12 cellular contexts compared by ENCODE assay signal in genomic region chrX:13661735-13662536, GRCh38. TPM values are rescaled to one million over a fixed set of nuclear protein-coding genes. Genes with fewer than 3 reads are reported as not detected.
DNase-seq lines count a peak whose midpoint lies in the region; ATAC-seq, FAIRE-seq and TF ChIP-seq lines count a peak whose summit lies in the region.
"Had no signal": no experiment of that assay in that cellular context is flagged by ENCODE, and none has a peak within 500 bp of the region (broad histone marks: within the 10 kb centered on the region; RNA-seq: fewer than 3 reads in every experiment).

No MANE protein-coding gene starts in this region.

- H3K36me3 Mint-ChIP-seq in CD8-positive, alpha-beta T cell = peaks cover 56% of the 10 kb centered on the region
- H3K36me3 Mint-ChIP-seq in chondrocyte (ENCODE audit: low read depth) = peaks cover 3% of the 10 kb centered on the region

- no peak for DNase-seq in CD8-positive, alpha-beta T cell
- no peak for DNase-seq in GM18507 (ENCODE audit: extremely low spot score, insufficient read length, low read depth)
- DNase-seq in RPMI8226 = peak; percentile 66
- no peak for DNase-seq in chondrocyte (ENCODE audit: low spot score)
- DNase-seq in KG1 (lab: John Stamatoyannopoulos, UW) = no peak
- no peak for DNase-seq in Karpas-422
- DNase-seq: kidney, NCI-H2171, nucleus accumbens, WERI-Rb-1 had no signal

- peak overlapping the region; percentile 37 for H3K27ac Mint-ChIP-seq in CD8-positive, alpha-beta T cell
- H3K27ac Mint-ChIP-seq in chondrocyte (ENCODE audit: unreplicated experiment) = no peak overlapping the region

- no peak overlapping the region for H3K4me3 ChIP-seq in CD8-positive, alpha-beta T cell (ENCODE audit: low read depth, low read length)
- H3K4me3 ChIP-seq in mucosa of rectum (ENCODE audit: low read length in 2 of 2) = peak overlapping the region in 1 of 2 donors; percentile 39
- no peak overlapping the region for H3K4me3 ChIP-seq in Karpas-422 (ENCODE audit: low read length)

- no peak overlapping the region for H3K4me3 Mint-ChIP-seq in CD8-positive, alpha-beta T cell
- H3K4me3 Mint-ChIP-seq in chondrocyte (ENCODE audit: unreplicated experiment) = no peak overlapping the region

- no peak for TF ChIP-seq CTCF in CD8-positive, alpha-beta T cell (IDR thresholded peaks at IDR 0.05)
- no peak for TF ChIP-seq CTCF in chondrocyte (IDR thresholded peaks at IDR 0.05)

- no peaks in the 10 kb centered on the region for H3K9me2 ChIP-seq in Karpas-422 (replicated peaks; ENCODE audit: insufficient read depth, low read length)

- H3K27ac ChIP-seq in CD8-positive, alpha-beta T cell (ENCODE audit: low read depth, low read length) = no peak overlapping the region
- H3K27ac ChIP-seq in mucosa of rectum (ENCODE audit: low read depth in 2 of 2, low read length in 2 of 2) = peak overlapping the region; percentile 56 to 64
- H3K27ac ChIP-seq in Karpas-422 (ENCODE audit: low read length) = no peak overlapping the region
- H3K27ac ChIP-seq: WERI-Rb-1 had no signal

- CTCF ChIA-PET in CD8-positive, alpha-beta T cell (lab: Charles Lee) = interaction anchor here (1.1 to 1.8 kb wide), 3 partner anchors 87 to 370 kb away, joined by 4 to 5 read pairs (median 4); no protein-coding TSS in a partner anchor

- H3K79me2 ChIP-seq in Karpas-422 (ENCODE audit: low read length) = no peaks in the 10 kb centered on the region

- no peaks in the 10 kb centered on the region for H4K20me1 ChIP-seq in Karpas-422 (ENCODE audit: insufficient read depth, low read depth, low read length)

- no peak overlapping the region for H3K9ac ChIP-seq in mucosa of rectum (ENCODE audit: low read depth in 1 of 2, low read length in 2 of 2)
- no peak overlapping the region for H3K9ac ChIP-seq in Karpas-422 (ENCODE audit: low read length)

- no peak overlapping the region for H3K4me2 ChIP-seq in Karpas-422 (ENCODE audit: low read depth, low read length, poor library complexity, severe bottlenecking)

- no peaks in the 10 kb centered on the region for H3K4me1 ChIP-seq in CD8-positive, alpha-beta T cell (ENCODE audit: insufficient read depth, low read length)
- H3K4me1 ChIP-seq in mucosa of rectum (ENCODE audit: control insufficient read depth in 2 of 2, insufficient read depth in 2 of 2, low read length in 2 of 2) (peaks cover 4 to 6% of the 10 kb centered on the region in 2 donors), Karpas-422 (ENCODE audit: low read length) (peaks cover 18% of the 10 kb centered on the region)

- ATAC-seq in CD8-positive, alpha-beta T cell = no peak

- no peaks in the 10 kb centered on the region for H3K27me3 ChIP-seq in CD8-positive, alpha-beta T cell (ENCODE audit: insufficient read depth, low read length)
- H3K27me3 ChIP-seq in mucosa of rectum (ENCODE audit: control insufficient read depth in 2 of 2, insufficient read depth in 2 of 2, low read length in 2 of 2) = peaks cover 0 to 17% of the 10 kb centered on the region in 2 donors
- no peaks in the 10 kb centered on the region for H3K27me3 ChIP-seq in Karpas-422 (ENCODE audit: low read length)

- H3K9me3 Mint-ChIP-seq in CD8-positive, alpha-beta T cell = no peaks in the 10 kb centered on the region
- peaks cover 2% of the 10 kb centered on the region for H3K9me3 Mint-ChIP-seq in chondrocyte (ENCODE audit: low read depth)

- FAIRE-seq in GM18507 (lab: Jason Lieb, UNC) = peak; percentile 74
- FAIRE-seq: kidney, RCC 7860 had no signal

- peaks cover 3% of the 10 kb centered on the region for H3K36me3 ChIP-seq in CD8-positive, alpha-beta T cell (ENCODE audit: insufficient read depth, low read length)
- H3K36me3 ChIP-seq in mucosa of rectum (ENCODE audit: control insufficient read depth in 2 of 2, insufficient read depth in 2 of 2, low read length in 2 of 2) (no peaks in the 10 kb centered on the region), Karpas-422 (ENCODE audit: insufficient read depth, low read length) (peaks cover 19% of the 10 kb centered on the region)

- peaks cover 15% of the 10 kb centered on the region for H3K4me1 Mint-ChIP-seq in CD8-positive, alpha-beta T cell (ENCODE audit: low read depth)
- H3K4me1 Mint-ChIP-seq in chondrocyte (ENCODE audit: low read depth) = peaks cover 30% of the 10 kb centered on the region

- POLR2A ChIA-PET in CD8-positive, alpha-beta T cell (lab: Charles Lee) = interaction anchor here (1.2 to 1.4 kb wide), 2 partner anchors 73 to 363 kb away, joined by 4 to 7 read pairs; partner anchors contain the start of genes OFD1 and TRAPPC2

- H3K27me3 Mint-ChIP-seq in CD8-positive, alpha-beta T cell (ENCODE audit: low read depth) = no peaks in the 10 kb centered on the region
- H3K27me3 Mint-ChIP-seq in chondrocyte (ENCODE audit: low read depth) = no peaks in the 10 kb centered on the region

- intact Hi-C loops in CD8-positive, alpha-beta T cell (cut with DNase I, micrococcal nuclease) = no loop called here

- H3K9me3 ChIP-seq in CD8-positive, alpha-beta T cell (ENCODE audit: low read length) = no peaks in the 10 kb centered on the region
- no peaks in the 10 kb centered on the region for H3K9me3 ChIP-seq in mucosa of rectum (ENCODE audit: control insufficient read depth in 2 of 2, low read length in 2 of 2)
- H3K9me3 ChIP-seq in Karpas-422 (ENCODE audit: low read length) = no peaks in the 10 kb centered on the region

- no peak overlapping the region for H2AFZ ChIP-seq in Karpas-422 (ENCODE audit: low read length)

RNA-seq across cellular contexts. Expression of gene TCEANC, which starts 9.0 kb away (rescaled TPM):
- 1 to 10 TPM; 8.2 to 9.5 TPM for total RNA-seq in CD8-positive, alpha-beta T cell
- 2.0 to 3.2 TPM (median 2.5 TPM) in 3 replicates for total RNA-seq in chondrocyte
- 3.4 and 4.3 TPM in 2 replicates for total RNA-seq in Karpas-422 (2014; rRNA removed; shearing (Covaris generic); ENCODE audit: low replicate concordance)

RNA-seq across cellular contexts. Expression of gene RAB9A, which starts 27.0 kb away (rescaled TPM):
- total RNA-seq in CD8-positive, alpha-beta T cell = 10 to 100 TPM; 19.4 to 21.5 TPM
- total RNA-seq in chondrocyte = 18.8 to 31.3 TPM (median 29.2 TPM) in 3 replicates
- 56.6 and 59.3 TPM in 2 replicates for total RNA-seq in Karpas-422 (2014; rRNA removed; shearing (Covaris generic); ENCODE audit: low replicate concordance)

Comparison
In these comparisons a context has a peak if more than half of its experiments do, and no peak if none do; other contexts are left out.
1. H3K27ac ChIP-seq: peak in mucosa of rectum (2 of 2); none in CD8-positive, alpha-beta T cell (single experiment) and Karpas-422 (single experiment).